In the genomic region with DNA sequence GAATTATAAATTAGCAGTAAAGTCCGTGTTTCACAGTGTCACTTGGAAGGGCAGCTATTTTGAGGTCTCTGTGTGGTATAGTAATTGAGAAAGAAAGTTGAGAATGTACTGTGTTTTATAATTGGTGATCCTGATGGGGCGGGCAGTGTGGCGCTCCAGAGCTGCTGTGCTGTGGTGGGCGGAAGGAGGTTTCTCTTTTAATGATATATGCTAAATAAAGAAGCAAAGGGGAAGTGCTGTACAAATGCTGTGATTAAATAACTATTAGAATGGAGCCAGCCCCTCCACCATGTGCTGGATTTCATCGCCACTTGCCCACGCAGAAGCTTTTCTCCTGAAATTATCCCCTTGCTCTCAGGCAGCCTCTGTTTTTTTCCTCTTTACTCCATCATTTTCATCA, we compare ENCODE assay signal across 16 cellular contexts. TPM values are rescaled to one million over a fixed set of nuclear protein-coding genes. Genes with fewer than 3 reads are reported as not detected.
DNase-seq lines count a peak whose midpoint lies in the region; ATAC-seq and TF ChIP-seq lines count a peak whose summit lies in the region.
"Had no signal": no experiment of that assay in that cellular context is flagged by ENCODE, and none has a peak within 500 bp of the region (broad histone marks: within the 10 kb centered on the region; RNA-seq: fewer than 3 reads in every experiment).

No MANE protein-coding gene starts in this region.

- no peaks in the 10 kb centered on the region for H3K9me3 Mint-ChIP-seq in stimulated activated naive B cell treated with anti-CD40 and anti-IgM and Interleukin-4, amounts not matched to agents 10 μg/mL and 1 μg/mL and 100 μg/mL, for 72 hours
- no peaks in the 10 kb centered on the region for H3K9me3 Mint-ChIP-seq in activated T-helper 2 cell treated with anti-CD3 and anti-CD28 coated beads, Interferon-gamma antibody, Interleukin-2, Interleukin-4, amounts not matched to agents 10 μg/mL and 5 μg/mL and 100 μg/mL, durations not matched to agents 14 hours and 24 hours and 36 hours
- H3K9me3 Mint-ChIP-seq: activated T-helper 17 cell treated with anti-CD3 and anti-CD28 coated beads, Interleukin-2, amount 50 U/mL, for 72 hours had no signal

- H3K27ac ChIP-seq in OCI-LY1 (ENCODE audit: low read depth, low read length, poor library complexity, severe bottlenecking), result peak overlapping the region; percentile 5
- H3K27ac ChIP-seq: psoas muscle had no signal

- H3K27me3 ChIP-seq in OCI-LY1 (ENCODE audit: insufficient read depth, low read length), result no peaks in the 10 kb centered on the region

- H3K36me3 Mint-ChIP-seq in stimulated activated naive B cell treated with anti-CD40 and anti-IgM and Interleukin-4, amounts not matched to agents 10 μg/mL and 1 μg/mL and 100 μg/mL, for 72 hours, result peaks cover 24 to 42% of the 10 kb centered on the region in 2 donors
- H3K36me3 Mint-ChIP-seq in activated T-helper 2 cell treated with anti-CD3 and anti-CD28 coated beads, Interferon-gamma antibody, Interleukin-2, Interleukin-4, amounts not matched to agents 10 μg/mL and 5 μg/mL and 100 μg/mL, durations not matched to agents 14 hours and 24 hours and 36 hours (ENCODE audit: low read depth), result peaks cover 54% of the 10 kb centered on the region

- H3K9ac ChIP-seq in OCI-LY1 (ENCODE audit: low read length), result no peak overlapping the region

- peak; percentile 53 for ATAC-seq in GM21717 (IDR thresholded peaks at IDR 0.05; ENCODE audit: unreplicated experiment)
- peak; percentile 81 to 95 for ATAC-seq in stimulated activated naive B cell treated with anti-CD40 and anti-IgM and Interleukin-4, amounts not matched to agents 10 μg/mL and 1 μg/mL and 100 μg/mL, for 72 hours (replicated peaks)
- ATAC-seq: activated T-helper 17 cell treated with anti-CD3 and anti-CD28 coated beads, Interleukin-2, amount 50 U/mL, for 72 hours; psoas muscle had no signal

- H3K4me3 Mint-ChIP-seq in stimulated activated naive B cell treated with anti-CD40 and anti-IgM and Interleukin-4, amounts not matched to agents 10 μg/mL and 1 μg/mL and 100 μg/mL, for 72 hours, result peak overlapping the region; percentile 7 to 30
- H3K4me3 Mint-ChIP-seq in activated T-helper 2 cell treated with anti-CD3 and anti-CD28 coated beads, Interferon-gamma antibody, Interleukin-2, Interleukin-4, amounts not matched to agents 10 μg/mL and 5 μg/mL and 100 μg/mL, durations not matched to agents 14 hours and 24 hours and 36 hours (ENCODE audit: low read depth), result no peak overlapping the region
- H3K4me3 Mint-ChIP-seq: activated T-helper 17 cell treated with anti-CD3 and anti-CD28 coated beads, Interleukin-2, amount 50 U/mL, for 72 hours had no signal

- H4K20me1 ChIP-seq in OCI-LY1 (ENCODE audit: insufficient read depth, low read length), result no peaks in the 10 kb centered on the region

- no peaks in the 10 kb centered on the region; the same call in 1 of the 2 replicates for H3F3A ChIP-seq in OCI-LY1 (ENCODE audit: insufficient read depth, low read length)

- H3K27me3 Mint-ChIP-seq in stimulated activated naive B cell treated with anti-CD40 and anti-IgM and Interleukin-4, amounts not matched to agents 10 μg/mL and 1 μg/mL and 100 μg/mL, for 72 hours, result no peaks in the 10 kb centered on the region
- H3K27me3 Mint-ChIP-seq in activated T-helper 2 cell treated with anti-CD3 and anti-CD28 coated beads, Interferon-gamma antibody, Interleukin-2, Interleukin-4, amounts not matched to agents 10 μg/mL and 5 μg/mL and 100 μg/mL, durations not matched to agents 14 hours and 24 hours and 36 hours (ENCODE audit: low read depth), result no peaks in the 10 kb centered on the region
- H3K27me3 Mint-ChIP-seq: activated T-helper 17 cell treated with anti-CD3 and anti-CD28 coated beads, Interleukin-2, amount 50 U/mL, for 72 hours had no signal

- peaks cover 94% of the 10 kb centered on the region for H3K36me3 ChIP-seq in OCI-LY1 (ENCODE audit: insufficient read depth, low read length)

- no peak overlapping the region for H2AFZ ChIP-seq in OCI-LY1 (ENCODE audit: low read length)

- H3K79me2 ChIP-seq in OCI-LY1 (ENCODE audit: insufficient read depth, low read length), result peaks cover 11% of the 10 kb centered on the region

- no peak overlapping the region for H3K4me2 ChIP-seq in OCI-LY1 (ENCODE audit: low read length)

- peaks cover 14% of the 10 kb centered on the region for H3K4me1 ChIP-seq in OCI-LY1 (ENCODE audit: insufficient read depth, low read length, severe bottlenecking)
- H3K4me1 ChIP-seq: psoas muscle had no signal

- peak overlapping the region; percentile 0 for H3K27ac Mint-ChIP-seq in stimulated activated naive B cell treated with anti-CD40 and anti-IgM and Interleukin-4, amounts not matched to agents 10 μg/mL and 1 μg/mL and 100 μg/mL, for 72 hours
- no peak overlapping the region for H3K27ac Mint-ChIP-seq in activated T-helper 2 cell treated with anti-CD3 and anti-CD28 coated beads, Interferon-gamma antibody, Interleukin-2, Interleukin-4, amounts not matched to agents 10 μg/mL and 5 μg/mL and 100 μg/mL, durations not matched to agents 14 hours and 24 hours and 36 hours
- H3K27ac Mint-ChIP-seq: activated T-helper 17 cell treated with anti-CD3 and anti-CD28 coated beads, Interleukin-2, amount 50 U/mL, for 72 hours had no signal

- H3K9me2 ChIP-seq in OCI-LY1 (ENCODE audit: low read depth, low read length), result no peaks in the 10 kb centered on the region

- no peaks in the 10 kb centered on the region for H3K9me3 ChIP-seq in OCI-LY1 (ENCODE audit: low read length)
- H3K9me3 ChIP-seq: psoas muscle had no signal

- peak; percentile 5 for DNase-seq in stimulated activated naive B cell treated with anti-CD40 and anti-IgM and Interleukin-4, amounts not matched to agents 10 μg/mL and 1 μg/mL and 100 μg/mL, for 72 hours
- DNase-seq in activated T-helper 2 cell treated with anti-CD3 and anti-CD28 coated beads, Interferon-gamma antibody, Interleukin-2, Interleukin-4, amounts not matched to agents 10 μg/mL and 5 μg/mL and 100 μg/mL, durations not matched to agents 14 hours and 24 hours and 36 hours (ENCODE audit: low spot score), result no peak
- no peak for DNase-seq in EL
- no peak for DNase-seq in foreskin melanocyte
- DNase-seq: C1 segment of cervical spinal cord; dermis blood vessel endothelial cell; foreskin fibroblast; NCI-H187; NCI-H226; psoas muscle; small intestine; stimulated activated CD4-positive, alpha-beta T cell treated with anti-CD3 and anti-CD28 coated beads, Interleukin-4, amount 100 ng/mL, for 1 hour had no signal

- no peak for TF ChIP-seq CTCF in OCI-LY1 (IDR thresholded peaks at IDR 0.05; ENCODE audit: low read length)

- H3K4me3 ChIP-seq in GM08714 (ENCODE audit: low read length) (peak overlapping the region; percentile 39; the same call in 1 of the 2 replicates), OCI-LY1 (ENCODE audit: low read depth, low read length, poor library complexity, severe bottlenecking) (no peak overlapping the region)
- H3K4me3 ChIP-seq: psoas muscle had no signal

- intact Hi-C loops in activated T-helper 2 cell treated with anti-CD3 and anti-CD28 coated beads, Interferon-gamma antibody, Interleukin-2, Interleukin-4, amounts not matched to agents 10 μg/mL and 5 μg/mL and 100 μg/mL, durations not matched to agents 14 hours and 24 hours and 36 hours (cut with micrococcal nuclease), result no loop called here

- H3K4me1 Mint-ChIP-seq in stimulated activated naive B cell treated with anti-CD40 and anti-IgM and Interleukin-4, amounts not matched to agents 10 μg/mL and 1 μg/mL and 100 μg/mL, for 72 hours, result peaks cover 7 to 10% of the 10 kb centered on the region in 2 donors
- peaks cover 4% of the 10 kb centered on the region for H3K4me1 Mint-ChIP-seq in activated T-helper 2 cell treated with anti-CD3 and anti-CD28 coated beads, Interferon-gamma antibody, Interleukin-2, Interleukin-4, amounts not matched to agents 10 μg/mL and 5 μg/mL and 100 μg/mL, durations not matched to agents 14 hours and 24 hours and 36 hours (ENCODE audit: low read depth)

RNA-seq across cellular contexts. Expression of gene ATXN10, which starts 24.6 kb away (rescaled TPM):
- total RNA-seq in activated T-helper 2 cell treated with anti-CD3 and anti-CD28 coated beads, Interferon-gamma antibody, Interleukin-2, Interleukin-4, amounts not matched to agents 10 μg/mL and 5 μg/mL and 100 μg/mL, durations not matched to agents 14 hours and 24 hours and 36 hours, result 119 and 123 TPM in 2 replicates
